Comparison of ENCODE assay signal across 2 cellular contexts in the genomic region with DNA sequence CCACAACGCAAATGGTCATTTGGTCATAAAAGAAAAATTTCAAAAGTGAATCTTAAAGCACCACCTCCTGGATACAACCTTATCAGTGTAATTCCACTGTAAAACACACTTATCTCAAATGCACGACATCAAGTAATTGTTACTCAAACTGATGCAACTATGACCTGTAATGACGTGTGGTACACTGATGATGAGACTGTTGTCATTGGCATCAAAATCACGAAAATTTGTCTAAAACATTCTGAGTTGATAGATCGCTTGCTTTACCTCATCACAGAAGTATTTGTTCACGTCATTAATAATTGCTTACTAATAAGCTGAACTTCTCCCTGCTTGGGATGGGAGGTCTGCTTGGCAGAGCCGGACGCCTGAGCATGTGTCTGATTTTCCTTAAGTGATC.
TF ChIP-seq lines count a peak whose summit lies in the region.

No MANE protein-coding gene starts in this region.

TF ChIP-seq in HCT116, 20 proteins besides CTCF, POLR2A, EP300 and RAD21:
- no peak for TF ChIP-seq JUND (IDR thresholded peaks at IDR 0.05)
- no peak for TF ChIP-seq CEBPB (IDR thresholded peaks at IDR 0.05; ENCODE audit: low read depth)
- TF ChIP-seq, protein P1, sequence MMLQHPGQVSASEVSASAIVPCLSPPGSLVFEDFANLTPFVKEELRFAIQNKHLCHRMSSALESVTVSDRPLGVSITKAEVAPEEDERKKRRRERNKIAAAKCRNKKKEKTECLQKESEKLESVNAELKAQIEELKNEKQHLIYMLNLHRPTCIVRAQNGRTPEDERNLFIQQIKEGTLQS (IDR thresholded peaks at IDR 0.05), result no peak
- no peak for TF ChIP-seq ELF1 (IDR thresholded peaks at IDR 0.05; ENCODE audit: borderline replicate concordance, low read depth)
- no peak for TF ChIP-seq YY1 (IDR thresholded peaks at IDR 0.05; ENCODE audit: extremely low read depth, insufficient replicate concordance, low read depth, low read length)
- no peak for TF ChIP-seq SRF (IDR thresholded peaks at IDR 0.05; ENCODE audit: low read depth)
- TF ChIP-seq, protein P2, sequence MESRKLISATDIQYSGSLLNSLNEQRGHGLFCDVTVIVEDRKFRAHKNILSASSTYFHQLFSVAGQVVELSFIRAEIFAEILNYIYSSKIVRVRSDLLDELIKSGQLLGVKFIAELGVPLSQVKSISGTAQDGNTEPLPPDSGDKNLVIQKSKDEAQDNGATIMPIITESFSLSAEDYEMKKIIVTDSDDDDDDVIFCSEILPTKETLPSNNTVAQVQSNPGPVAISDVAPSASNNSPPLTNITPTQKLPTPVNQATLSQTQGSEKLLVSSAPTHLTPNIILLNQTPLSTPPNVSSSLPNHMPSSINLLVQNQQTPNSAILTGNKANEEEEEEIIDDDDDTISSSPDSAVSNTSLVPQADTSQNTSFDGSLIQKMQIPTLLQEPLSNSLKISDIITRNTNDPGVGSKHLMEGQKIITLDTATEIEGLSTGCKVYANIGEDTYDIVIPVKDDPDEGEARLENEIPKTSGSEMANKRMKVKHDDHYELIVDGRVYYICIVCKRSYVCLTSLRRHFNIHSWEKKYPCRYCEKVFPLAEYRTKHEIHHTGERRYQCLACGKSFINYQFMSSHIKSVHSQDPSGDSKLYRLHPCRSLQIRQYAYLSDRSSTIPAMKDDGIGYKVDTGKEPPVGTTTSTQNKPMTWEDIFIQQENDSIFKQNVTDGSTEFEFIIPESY (IDR thresholded peaks at IDR 0.05; ENCODE audit: extremely low read depth, insufficient replicate concordance, low read length), result no peak
- no peak for TF ChIP-seq POLR2AphosphoS5 (IDR thresholded peaks at IDR 0.05; ENCODE audit: low read depth, low read length)
- no peak for TF ChIP-seq ZNF274 (IDR thresholded peaks at IDR 0.05; ENCODE audit: low read depth, low read length)
- TF ChIP-seq ZFX (IDR thresholded peaks at IDR 0.05), result no peak
- TF ChIP-seq TCF7L2 (IDR thresholded peaks at IDR 0.05; ENCODE audit: borderline replicate concordance, extremely low read depth, insufficient read depth, insufficient read length), result no peak
- no peak for TF ChIP-seq EGR1 (IDR thresholded peaks at IDR 0.05; ENCODE audit: low read depth)
- TF ChIP-seq, protein P3, sequence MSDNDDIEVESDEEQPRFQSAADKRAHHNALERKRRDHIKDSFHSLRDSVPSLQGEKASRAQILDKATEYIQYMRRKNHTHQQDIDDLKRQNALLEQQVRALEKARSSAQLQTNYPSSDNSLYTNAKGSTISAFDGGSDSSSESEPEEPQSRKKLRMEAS (IDR thresholded peaks at IDR 0.05), result no peak
- TF ChIP-seq EZH2phosphoT487 (IDR thresholded peaks at IDR 0.05; ENCODE audit: borderline replicate concordance), result no peak
- no peak for TF ChIP-seq FOSL1 (IDR thresholded peaks at IDR 0.05; ENCODE audit: low read depth)
- no peak for TF ChIP-seq EZH2 (IDR thresholded peaks at IDR 0.05)
- TF ChIP-seq, protein P4, sequence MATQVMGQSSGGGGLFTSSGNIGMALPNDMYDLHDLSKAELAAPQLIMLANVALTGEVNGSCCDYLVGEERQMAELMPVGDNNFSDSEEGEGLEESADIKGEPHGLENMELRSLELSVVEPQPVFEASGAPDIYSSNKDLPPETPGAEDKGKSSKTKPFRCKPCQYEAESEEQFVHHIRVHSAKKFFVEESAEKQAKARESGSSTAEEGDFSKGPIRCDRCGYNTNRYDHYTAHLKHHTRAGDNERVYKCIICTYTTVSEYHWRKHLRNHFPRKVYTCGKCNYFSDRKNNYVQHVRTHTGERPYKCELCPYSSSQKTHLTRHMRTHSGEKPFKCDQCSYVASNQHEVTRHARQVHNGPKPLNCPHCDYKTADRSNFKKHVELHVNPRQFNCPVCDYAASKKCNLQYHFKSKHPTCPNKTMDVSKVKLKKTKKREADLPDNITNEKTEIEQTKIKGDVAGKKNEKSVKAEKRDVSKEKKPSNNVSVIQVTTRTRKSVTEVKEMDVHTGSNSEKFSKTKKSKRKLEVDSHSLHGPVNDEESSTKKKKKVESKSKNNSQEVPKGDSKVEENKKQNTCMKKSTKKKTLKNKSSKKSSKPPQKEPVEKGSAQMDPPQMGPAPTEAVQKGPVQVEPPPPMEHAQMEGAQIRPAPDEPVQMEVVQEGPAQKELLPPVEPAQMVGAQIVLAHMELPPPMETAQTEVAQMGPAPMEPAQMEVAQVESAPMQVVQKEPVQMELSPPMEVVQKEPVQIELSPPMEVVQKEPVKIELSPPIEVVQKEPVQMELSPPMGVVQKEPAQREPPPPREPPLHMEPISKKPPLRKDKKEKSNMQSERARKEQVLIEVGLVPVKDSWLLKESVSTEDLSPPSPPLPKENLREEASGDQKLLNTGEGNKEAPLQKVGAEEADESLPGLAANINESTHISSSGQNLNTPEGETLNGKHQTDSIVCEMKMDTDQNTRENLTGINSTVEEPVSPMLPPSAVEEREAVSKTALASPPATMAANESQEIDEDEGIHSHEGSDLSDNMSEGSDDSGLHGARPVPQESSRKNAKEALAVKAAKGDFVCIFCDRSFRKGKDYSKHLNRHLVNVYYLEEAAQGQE (IDR thresholded peaks at IDR 0.05; ENCODE audit: low read depth), result no peak
- no peak for TF ChIP-seq CBX3 (IDR thresholded peaks at IDR 0.05; ENCODE audit: low read depth)
- TF ChIP-seq SP1 (IDR thresholded peaks at IDR 0.05; ENCODE audit: low read depth), result no peak

TF ChIP-seq in endothelial cell of umbilical vein, 7 proteins besides CTCF, POLR2A, EP300 and RAD21:
- TF ChIP-seq JUN (IDR thresholded peaks at IDR 0.05; ENCODE audit: borderline replicate concordance, insufficient read depth, insufficient read length, low read depth), result no peak
- no peak for TF ChIP-seq POLR2AphosphoS5 (IDR thresholded peaks at IDR 0.05; ENCODE audit: insufficient read depth, low read depth, low read length)
- TF ChIP-seq MYC (IDR thresholded peaks at IDR 0.05; ENCODE audit: low read depth, low read length), result no peak
- TF ChIP-seq FOS (IDR thresholded peaks at IDR 0.05; ENCODE audit: borderline replicate concordance, insufficient read depth, low read length), result no peak
- TF ChIP-seq GATA2 (IDR thresholded peaks at IDR 0.05; ENCODE audit: insufficient read depth, insufficient read length, low read depth, low read length), result no peak
- TF ChIP-seq, protein P3 (IDR thresholded peaks at IDR 0.05; ENCODE audit: insufficient read depth, insufficient read length), result no peak
- no peak for TF ChIP-seq EZH2 (IDR thresholded peaks at IDR 0.05; ENCODE audit: borderline replicate concordance, low read depth, low read length, severe bottlenecking)
